In the genomic region with DNA sequence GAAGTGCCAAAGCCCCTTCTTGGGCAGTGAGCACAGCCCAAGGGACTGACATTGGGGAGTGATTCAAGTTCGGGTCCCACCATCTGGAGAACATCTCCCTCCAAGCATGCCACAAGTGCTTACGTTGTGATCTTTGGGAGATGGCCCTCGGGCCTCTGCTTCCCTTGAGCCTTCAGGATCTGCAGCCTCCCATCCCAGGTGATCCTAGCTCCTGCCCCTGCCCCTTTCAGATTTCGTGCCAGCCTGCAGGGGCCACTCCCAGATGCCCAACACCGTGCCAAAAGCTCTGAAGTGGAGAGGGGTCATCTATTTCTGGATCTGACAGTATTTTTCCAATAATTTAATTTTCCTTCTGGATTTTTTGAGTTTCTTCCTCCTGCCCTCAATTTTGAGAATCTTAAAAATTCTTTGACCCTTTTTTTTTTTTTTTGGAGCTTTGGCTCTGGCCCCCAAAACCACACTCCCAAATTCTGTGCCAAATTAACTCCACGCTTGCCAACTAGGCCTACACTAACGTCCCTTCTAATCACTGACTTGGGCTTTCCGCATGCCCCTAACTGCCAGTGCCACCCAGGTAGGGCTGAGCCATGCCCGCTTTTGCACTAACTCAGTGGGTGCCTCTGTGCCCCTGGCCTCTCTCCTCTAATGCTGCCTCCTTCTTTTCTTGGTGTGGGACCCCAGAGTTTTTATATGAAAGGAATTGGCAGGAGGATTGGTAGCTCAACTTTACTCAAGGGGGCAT, we compare ENCODE assay signal across 17 cellular contexts. TPM values are rescaled to one million over a fixed set of nuclear protein-coding genes. Genes with fewer than 3 reads are reported as not detected.
DNase-seq lines count a peak whose midpoint lies in the region; ATAC-seq, FAIRE-seq and TF ChIP-seq lines count a peak whose summit lies in the region.
"Had no signal": no experiment of that assay in that cellular context is flagged by ENCODE, and none has a peak within 500 bp of the region (broad histone marks: within the 10 kb centered on the region; RNA-seq: fewer than 3 reads in every experiment).

No MANE protein-coding gene starts in this region.

- H3K27ac ChIP-seq in left ventricle myocardium inferior (replicated peaks) = peak overlapping the region; percentile 64
- peak overlapping the region; percentile 17 for H3K27ac ChIP-seq in osteoblast (ENCODE audit: low read depth, low read length)
- H3K27ac ChIP-seq in tibial nerve = peak overlapping the region in 3 of 4 donors; percentile 57 to 89 (median 88)
- H3K27ac ChIP-seq in gastrocnemius medialis = no peak overlapping the region
- H3K27ac ChIP-seq: C4-2B had no signal

- H3K4me3 ChIP-seq in left ventricle myocardium inferior (no peak overlapping the region), osteoblast (ENCODE audit: insufficient read depth, low read length) (no peak overlapping the region), tibial nerve (no peak overlapping the region), gastrocnemius medialis (no peak overlapping the region)

- in situ Hi-C loops in gastrocnemius medialis (cut with MboI; ENCODE audit: low sequenced_read_pairs in 4 of 4) = no loop called here

- TF ChIP-seq EP300 in tibial nerve (IDR thresholded peaks at IDR 0.05) = no peak

- ATAC-seq in Right ventricle myocardium superior (ENCODE audit: poor library complexity) = no peak
- no peak for ATAC-seq in gastrocnemius medialis

- H3K4me1 ChIP-seq in left ventricle myocardium inferior = peaks cover 98% of the 10 kb centered on the region
- peaks cover 38% of the 10 kb centered on the region for H3K4me1 ChIP-seq in osteoblast (ENCODE audit: insufficient read depth, low read length)
- peaks cover 4 to 94% (median 39%) of the 10 kb centered on the region in 4 donors for H3K4me1 ChIP-seq in tibial nerve
- peaks cover 36 to 46% of the 10 kb centered on the region in 2 donors for H3K4me1 ChIP-seq in gastrocnemius medialis

- 59 to 64% methylated on average over 9 of the region's 9 CpGs for WGBS in tibial nerve, 2 donors

- intact Hi-C loops in Right ventricle myocardium superior (cut with DNase I) (no loop called here), cardiac septum (cut with DNase I) (no loop called here), left ventricle myocardium inferior (cut with micrococcal nuclease) (no loop called here), gastrocnemius medialis (cut with DNase I; ENCODE audit: low total_unique reads) (no loop called here)

- H3K36me3 ChIP-seq in left ventricle myocardium inferior (peaks cover 87% of the 10 kb centered on the region), osteoblast (ENCODE audit: insufficient read depth, low read length) (peaks cover 84% of the 10 kb centered on the region), tibial nerve (peaks cover 0 to 91% (median 7%) of the 10 kb centered on the region in 3 donors), gastrocnemius medialis (peaks cover 0 to 13% of the 10 kb centered on the region in 2 donors)

- H4K20me1 ChIP-seq in osteoblast (ENCODE audit: insufficient read depth, low read length) = peaks cover 32% of the 10 kb centered on the region

- no peak overlapping the region for H3K4me2 ChIP-seq in osteoblast (ENCODE audit: insufficient read depth, low read length)

- no peak overlapping the region for H2AFZ ChIP-seq in osteoblast (ENCODE audit: low read length)

- no peaks in the 10 kb centered on the region for H3K9me3 ChIP-seq in left ventricle myocardium inferior (replicated peaks)
- H3K9me3 ChIP-seq in osteoblast (ENCODE audit: low read depth, low read length) = no peaks in the 10 kb centered on the region
- H3K9me3 ChIP-seq in tibial nerve = no peaks in the 10 kb centered on the region
- H3K9me3 ChIP-seq in gastrocnemius medialis = no peaks in the 10 kb centered on the region

- FAIRE-seq in HTR-8/SVneo (lab: Jason Lieb, UNC) = no peak

- H3K27me3 ChIP-seq in left ventricle myocardium inferior (ENCODE audit: low read depth) = no peaks in the 10 kb centered on the region
- H3K27me3 ChIP-seq in osteoblast (ENCODE audit: insufficient read depth, low read length) = no peaks in the 10 kb centered on the region
- H3K27me3 ChIP-seq in tibial nerve = no peaks in the 10 kb centered on the region
- H3K27me3 ChIP-seq in gastrocnemius medialis = no peaks in the 10 kb centered on the region

- TF ChIP-seq POLR2A in tibial nerve (IDR thresholded peaks at IDR 0.05) (no peak), gastrocnemius medialis (IDR thresholded peaks at IDR 0.05) (no peak)

- no peak for TF ChIP-seq CTCF in left ventricle myocardium inferior (IDR thresholded peaks at IDR 0.05; ENCODE audit: borderline replicate concordance)
- TF ChIP-seq CTCF in osteoblast (IDR thresholded peaks at IDR 0.05; ENCODE audit: extremely low read depth, low read depth, low read length) = no peak
- TF ChIP-seq CTCF in tibial nerve (IDR thresholded peaks at IDR 0.05) = no peak
- no peak for TF ChIP-seq CTCF in gastrocnemius medialis (IDR thresholded peaks at IDR 0.05 in 4 of 5, conservative IDR thresholded peaks at IDR 0.05 in 1 of 5)

- DNase-seq in Right ventricle myocardium superior (peak; percentile 22), cardiac septum (ENCODE audit: low spot score) (no peak), left ventricle myocardium inferior (no peak), osteoblast (ENCODE audit: insufficient read length, low spot score, missing footprints) (peak; percentile 74), tibial nerve (ENCODE audit: low spot score in 2 of 2) (no peak), gastrocnemius medialis (no peak), HuH-7 (ENCODE audit: low spot score) (no peak), HTR-8/SVneo (ENCODE audit: insufficient read length, low spot score) (no peak)
- DNase-seq: COR-L47, DMS153, EL, Karpas-422, NCI-H1105 treated with DMSO at 0.1 percent for 48 hours, NCI-H187 had no signal

- peaks cover 44% of the 10 kb centered on the region for H3K79me2 ChIP-seq in osteoblast (ENCODE audit: insufficient read depth, low read length)

RNA-seq across cellular contexts. Expression of a gene that starts 25.3 kb away (rescaled TPM):
- 102 TPM for total RNA-seq in Right ventricle myocardium superior
- total RNA-seq in cardiac septum = 155 TPM
- 102 TPM for total RNA-seq in left ventricle myocardium inferior
- 86.9 and 96.3 TPM in 2 replicates for total RNA-seq in osteoblast
- total RNA-seq in tibial nerve = 100 to 1,000 TPM; 299 to 365 (median 323) TPM
- total RNA-seq in gastrocnemius medialis = 10 to 100 TPM; 16.5 to 35.7 (median 22.7) TPM

RNA-seq across cellular contexts. Expression of a gene that starts 46.7 kb away (rescaled TPM):
- total RNA-seq in Right ventricle myocardium superior (not detected), cardiac septum (not detected), left ventricle myocardium inferior (not detected), osteoblast (not detected in 2 replicates), tibial nerve (not detected), gastrocnemius medialis (not detected)
- total RNA-seq: A172, H4 had no signal

Comparison
In these comparisons a context has a peak if more than half of its experiments do, and no peak if none do; other contexts are left out.
1. DNase-seq: peak in Right ventricle myocardium superior (single experiment) and osteoblast (single experiment); none in cardiac septum (single experiment), left ventricle myocardium inferior (single experiment), tibial nerve (0 of 2), gastrocnemius medialis (0 of 2), HuH-7 (single experiment) and HTR-8/SVneo (single experiment).
2. H3K27ac ChIP-seq: peak in left ventricle myocardium inferior (single experiment), osteoblast (single experiment) and tibial nerve (3 of 4); none in gastrocnemius medialis (0 of 4).